Comparison of ENCODE assay signal across 9 cellular contexts in the genomic region with DNA sequence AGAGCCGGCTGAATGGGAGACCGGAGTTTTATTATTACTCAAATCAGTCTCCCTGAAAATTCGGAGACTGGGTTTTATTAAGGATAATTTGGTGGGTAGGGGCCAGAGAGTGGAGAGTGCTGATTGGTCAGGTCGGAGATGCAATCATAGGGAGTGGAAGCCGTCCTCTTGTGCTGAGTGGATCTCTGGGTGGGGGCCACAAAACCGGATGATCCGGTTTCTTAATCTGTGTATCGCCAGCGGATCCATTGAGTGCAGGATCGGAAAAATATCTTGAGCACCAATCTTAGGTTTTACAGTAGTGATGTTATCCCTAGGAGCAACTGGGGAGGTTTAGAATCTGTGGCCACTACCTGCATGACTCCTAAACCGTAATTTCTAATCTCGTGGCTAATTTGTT. TPM values are rescaled to one million over a fixed set of nuclear protein-coding genes. Genes with fewer than 3 reads are reported as not detected.
DNase-seq lines count a peak whose midpoint lies in the region; ATAC-seq and TF ChIP-seq lines count a peak whose summit lies in the region.
"Had no signal": no experiment of that assay in that cellular context is flagged by ENCODE, and none has a peak within 500 bp of the region (broad histone marks: within the 10 kb centered on the region; RNA-seq: fewer than 3 reads in every experiment).

No MANE protein-coding gene starts in this region.

- H3K4me3 Mint-ChIP-seq in activated naive CD4-positive, alpha-beta T cell treated with anti-CD3 and anti-CD28 coated beads, Interleukin-2, amount 50 U/mL, for 24 hours = peak overlapping the region; percentile 93

- H3K27ac ChIP-seq in Panc1 (ENCODE audit: low read length) (peak overlapping the region; percentile 51), esophagus squamous epithelium (peak overlapping the region in 3 of 4 donors; percentile 59 to 77 (median 72)), upper lobe of right lung (peak overlapping the region; percentile 17)

- WGBS in esophagus squamous epithelium, 2 donors = 47 to 58% methylated on average over 12 of the region's 12 CpGs

- ATAC-seq in Panc1 (no peak), upper lobe of right lung (peak; percentile 22), GM21390 (IDR thresholded peaks at IDR 0.05; ENCODE audit: unreplicated experiment) (no peak), left cardiac atrium (no peak)

- no peaks in the 10 kb centered on the region for H3K36me3 Mint-ChIP-seq in activated naive CD4-positive, alpha-beta T cell treated with anti-CD3 and anti-CD28 coated beads, Interleukin-2, amount 50 U/mL, for 24 hours

- TF ChIP-seq CTCF in Panc1 (IDR thresholded peaks at IDR 0.05) (no peak), esophagus squamous epithelium (IDR thresholded peaks at IDR 0.05) (no peak), upper lobe of right lung (IDR thresholded peaks at IDR 0.05) (no peak)

- H3K27me3 ChIP-seq in Panc1 (ENCODE audit: control insufficient read depth, insufficient read depth, low read length) (no peaks in the 10 kb centered on the region), esophagus squamous epithelium (no peaks in the 10 kb centered on the region), upper lobe of right lung (no peaks in the 10 kb centered on the region)

- no peaks in the 10 kb centered on the region; the same call in 1 of the 2 replicates for H3K36me3 ChIP-seq in Panc1 (ENCODE audit: control insufficient read depth, insufficient read depth, low read length)
- H3K36me3 ChIP-seq in esophagus squamous epithelium = no peaks in the 10 kb centered on the region
- no peaks in the 10 kb centered on the region for H3K36me3 ChIP-seq in upper lobe of right lung

- DNase-seq in activated naive CD4-positive, alpha-beta T cell treated with anti-CD3 and anti-CD28 coated beads, Interleukin-2, amount 50 U/mL, for 16 hours = no peak
- DNase-seq in Panc1 (ENCODE audit: low read depth, low spot score) (no peak), esophagus squamous epithelium (lab: John Stamatoyannopoulos, UW) (no peak), upper lobe of right lung (no peak), epidermal melanocyte (ENCODE audit: insufficient read length, low spot score) (no peak), left cardiac atrium (no peak)
- DNase-seq: stimulated activated CD8-positive, alpha-beta memory T cell treated with anti-CD3 and anti-CD28 coated beads, Interleukin-4, amount 100 ng/mL, for 48 hours had no signal

- TF ChIP-seq POLR2A in esophagus squamous epithelium (IDR thresholded peaks at IDR 0.05) = no peak

- intact Hi-C loops in Panc1 (cut with micrococcal nuclease; ENCODE audit: unreplicated experiment) (no loop called here), esophagus squamous epithelium (cut with DNase I) (no loop called here), upper lobe of right lung (cut with DNase I) (no loop called here), left cardiac atrium (cut with DNase I) (no loop called here)

- H3K27me3 Mint-ChIP-seq in activated naive CD4-positive, alpha-beta T cell treated with anti-CD3 and anti-CD28 coated beads, Interleukin-2, amount 50 U/mL, for 24 hours = no peaks in the 10 kb centered on the region

- H3K9me3 ChIP-seq in Panc1 (ENCODE audit: control insufficient read depth, insufficient read depth, low read depth, low read length) (no peaks in the 10 kb centered on the region), esophagus squamous epithelium (no peaks in the 10 kb centered on the region), upper lobe of right lung (no peaks in the 10 kb centered on the region)

- in situ Hi-C loops in Panc1 (cut with HindIII; ENCODE audit: low pct_unique_long_range_greater_than_20kb, low sequenced_read_pairs) = no loop called here

- H3K4me1 Mint-ChIP-seq in activated naive CD4-positive, alpha-beta T cell treated with anti-CD3 and anti-CD28 coated beads, Interleukin-2, amount 50 U/mL, for 24 hours = peaks cover 15% of the 10 kb centered on the region

- H3K9me3 Mint-ChIP-seq in activated naive CD4-positive, alpha-beta T cell treated with anti-CD3 and anti-CD28 coated beads, Interleukin-2, amount 50 U/mL, for 24 hours = no peaks in the 10 kb centered on the region

- TSS peak; percentile 89 for BruUV-seq in Panc1 (replicated peaks; lab: Mats Ljungman, UMichigan)

- no peak overlapping the region for H3K27ac Mint-ChIP-seq in activated naive CD4-positive, alpha-beta T cell treated with anti-CD3 and anti-CD28 coated beads, Interleukin-2, amount 50 U/mL, for 24 hours

- POLR2A ChIA-PET in Panc1 (lab: Charles Lee) = no interaction called here

- CTCF ChIA-PET in Panc1 (lab: Charles Lee) = no interaction called here

- peaks cover 3% of the 10 kb centered on the region; the same call in 1 of the 2 replicates for H3K4me1 ChIP-seq in Panc1 (ENCODE audit: control insufficient read depth, insufficient read depth, low read length)
- peaks cover 3 to 25% (median 6%) of the 10 kb centered on the region in 3 donors for H3K4me1 ChIP-seq in esophagus squamous epithelium
- H3K4me1 ChIP-seq in upper lobe of right lung = peaks cover 7% of the 10 kb centered on the region

- H3K4me3 ChIP-seq in Panc1 (ENCODE audit: low read depth in 2 of 2, low read length in 2 of 2) (peak overlapping the region; percentile 62 to 76), esophagus squamous epithelium (peak overlapping the region in 3 of 4 donors; percentile 45 to 94 (median 76)), upper lobe of right lung (peak overlapping the region; percentile 69)

RNA-seq across cellular contexts. Expression of gene NIPSNAP1, which starts 0.9 kb away (rescaled TPM):
- total RNA-seq in Panc1 (2021; ENCODE audit: unreplicated experiment) = 40.0 TPM
- polyA plus RNA-seq in Panc1 (2012; ENCODE audit: insufficient read length) = 72.8 TPM
- total RNA-seq in esophagus squamous epithelium = 10 to 100 TPM; 10.5 to 34.9 (median 19.5) TPM
- 23.0 TPM for total RNA-seq in upper lobe of right lung
- total RNA-seq in left cardiac atrium = 10 to 100 TPM; 18.1 to 19.7 TPM

RNA-seq across cellular contexts. Expression of gene NF2, which starts 21.6 kb away (rescaled TPM):
- total RNA-seq in Panc1 (2021; ENCODE audit: unreplicated experiment) = 190 TPM
- polyA plus RNA-seq in Panc1 (2012; ENCODE audit: insufficient read length) = 34.0 TPM
- total RNA-seq in esophagus squamous epithelium = 10 to 100 TPM; 25.8 to 45.3 (median 34.1) TPM
- total RNA-seq in upper lobe of right lung = 43.9 TPM
- total RNA-seq in left cardiac atrium = 10 to 100 TPM; 45.3 to 48.7 TPM

RNA-seq across cellular contexts. Expression of gene THOC5, which starts 28.2 kb away (rescaled TPM):
- total RNA-seq in Panc1 (2021; ENCODE audit: unreplicated experiment) (74.4 TPM), esophagus squamous epithelium (10 to 100 TPM; 17.5 to 32.0 (median 25.6) TPM), upper lobe of right lung (43.0 TPM), left cardiac atrium (10 to 100 TPM; 35.6 to 39.9 TPM)
- polyA plus RNA-seq in Panc1 (2012; ENCODE audit: insufficient read length) = 43.1 TPM

Comparison
In these comparisons a context has a peak if more than half of its experiments do, and no peak if none do; other contexts are left out.
1. H3K27ac ChIP-seq: peak in every context shown above with its lines; median percentile 72 in esophagus squamous epithelium; 51 in Panc1; 17 in upper lobe of right lung.